25 cellular contexts compared by ENCODE assay signal in the genomic region with DNA sequence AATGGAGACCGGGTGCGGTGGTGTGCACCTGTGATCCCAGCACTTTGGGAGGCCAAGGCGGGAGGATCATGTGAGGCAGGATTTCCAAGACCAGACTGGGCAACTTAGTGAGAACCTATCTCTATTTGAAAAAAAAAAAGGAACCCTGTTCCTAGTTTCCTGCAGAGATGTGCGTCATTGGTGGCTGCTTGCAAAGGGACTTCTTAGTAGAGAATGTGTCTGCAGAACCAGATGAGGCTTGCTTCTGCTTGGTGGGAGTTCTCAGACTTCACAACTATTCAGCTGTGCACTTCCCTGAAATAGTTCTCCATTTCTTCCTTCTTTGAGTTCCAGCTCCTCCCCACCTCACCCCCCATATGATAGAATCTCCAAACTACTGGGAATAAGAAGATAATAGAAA. TPM values are rescaled to one million over a fixed set of nuclear protein-coding genes. Genes with fewer than 3 reads are reported as not detected.
DNase-seq lines count a peak whose midpoint lies in the region; ATAC-seq and TF ChIP-seq lines count a peak whose summit lies in the region.
"Had no signal": no experiment of that assay in that cellular context is flagged by ENCODE, and none has a peak within 500 bp of the region (broad histone marks: within the 10 kb centered on the region; RNA-seq: fewer than 3 reads in every experiment).

No MANE protein-coding gene starts in this region.

- H3K27ac ChIP-seq in heart right ventricle: no peak overlapping the region
- no peak overlapping the region for H3K27ac ChIP-seq in lung (ENCODE audit: low read depth in 1 of 2, low read length in 1 of 2)
- no peak overlapping the region for H3K27ac ChIP-seq in vagina
- H3K27ac ChIP-seq: A549, HL-60, SJSA1 had no signal

- no peak for TF ChIP-seq CTCF in heart right ventricle (IDR thresholded peaks at IDR 0.05)
- no peak for TF ChIP-seq CTCF in lung (IDR thresholded peaks at IDR 0.05; ENCODE audit: control extremely low read depth, extremely low read depth)
- TF ChIP-seq CTCF in omental fat pad (IDR thresholded peaks at IDR 0.05): no peak
- TF ChIP-seq CTCF in vagina (IDR thresholded peaks at IDR 0.05): no peak

- ATAC-seq in heart right ventricle (peak in 5 of 8 donors; percentile 24 to 61 (median 42)), left cardiac atrium (peak; percentile 47 to 60), lung (ENCODE audit: insufficient read depth, low FRiP score) (peak; percentile 27), omental fat pad (ENCODE audit: low FRiP score) (no peak)
- no peak for ATAC-seq in activated CD4-positive, alpha-beta T cell treated with anti-CD3 and anti-CD28 coated beads for 36 hours
- ATAC-seq: A549, HCT116, Panc1 had no signal

- CTCF ChIA-PET in activated CD4-positive, alpha-beta T cell treated with anti-CD3 and anti-CD28 coated beads for 36 hours (lab: Charles Lee): interaction anchor here (0.6 kb wide), 1 partner anchor 297 kb away, joined by 3 read pairs; no protein-coding TSS in a partner anchor

- DNase-seq in heart right ventricle (no peak), cardiac septum (ENCODE audit: low spot score) (no peak), left cardiac atrium (no peak), lung (ENCODE audit: low spot score) (no peak), omental fat pad (ENCODE audit: low spot score) (no peak), vagina (ENCODE audit: extremely low spot score in 2 of 2) (no peak)
- DNase-seq in activated CD4-positive, alpha-beta T cell treated with anti-CD3 and anti-CD28 coated beads for 36 hours: no peak
- DNase-seq: BE2C; CD4-positive, CD25-positive, alpha-beta regulatory T cell; COR-L47; DMS79; KBM-7; NCI-H1092 treated with DMSO at 0.1 percent for 48 hours; NCI-H146; NCI-H2029; NCI-H2171; NCI-H345; NCI-H524; NCI-H774; NK-92 treated with Interleukin-12 subunit alpha and Interleukin-12 subunit beta, amount 100 ng/mL, for 24 hours had no signal

- H3K27me3 ChIP-seq in heart right ventricle: no peaks in the 10 kb centered on the region
- no peaks in the 10 kb centered on the region for H3K27me3 ChIP-seq in lung (ENCODE audit: control insufficient read depth, insufficient read depth)
- H3K27me3 ChIP-seq in vagina: no peaks in the 10 kb centered on the region
- H3K27me3 ChIP-seq: BE2C, SJSA1 had no signal

- peaks cover 56% of the 10 kb centered on the region for H3K36me3 Mint-ChIP-seq in activated CD4-positive, alpha-beta T cell treated with anti-CD3 and anti-CD28 coated beads for 36 hours (ENCODE audit: low read depth)

- no peak overlapping the region for H3K4me3 Mint-ChIP-seq in activated CD4-positive, alpha-beta T cell treated with anti-CD3 and anti-CD28 coated beads for 36 hours
- H3K4me3 Mint-ChIP-seq: CD4-positive, CD25-positive, alpha-beta regulatory T cell had no signal

- WGBS in heart right ventricle, 2 donors: 85 to 94% methylated on average over 4 of the region's 4 CpGs
- WGBS in lung, 2 donors: 77 to 92% methylated on average over 4 of the region's 4 CpGs

- POLR2A ChIA-PET in activated CD4-positive, alpha-beta T cell treated with anti-CD3 and anti-CD28 coated beads for 36 hours (lab: Charles Lee): no interaction called here

- no peaks in the 10 kb centered on the region for H3K4me1 Mint-ChIP-seq in activated CD4-positive, alpha-beta T cell treated with anti-CD3 and anti-CD28 coated beads for 36 hours

- H3K36me3 ChIP-seq in heart right ventricle: peaks cover 0 to 98% (median 45%) of the 10 kb centered on the region in 9 donors
- H3K36me3 ChIP-seq in lung (ENCODE audit: control insufficient read depth in 2 of 2, insufficient read depth in 2 of 2, low read length in 2 of 2): peaks cover 11 to 36% of the 10 kb centered on the region in 2 donors
- H3K36me3 ChIP-seq in vagina: peaks cover 0 to 35% of the 10 kb centered on the region in 2 donors
- H3K36me3 ChIP-seq: BE2C had no signal

- H3K4me1 ChIP-seq in heart right ventricle (peaks cover 0 to 20% (median 0%) of the 10 kb centered on the region in 9 donors), lung (ENCODE audit: control insufficient read depth in 2 of 2, insufficient read depth in 2 of 2, low read length in 2 of 2) (peaks cover 0 to 7% of the 10 kb centered on the region in 2 donors), vagina (no peaks in the 10 kb centered on the region)
- H3K4me1 ChIP-seq: A549, BE2C, SJSA1 had no signal

- intact Hi-C loops in heart right ventricle (cut with DNase I) (loop anchor here in 1 of 10 donors (10.0 kb wide), 1 partner anchor 220 kb away; a partner anchor contains a TSS), cardiac septum (cut with DNase I) (no loop called here), left cardiac atrium (cut with DNase I) (no loop called here), vagina (cut with DNase I) (no loop called here)
- intact Hi-C loops in activated CD4-positive, alpha-beta T cell treated with anti-CD3 and anti-CD28 coated beads for 36 hours (cut with DNase I, micrococcal nuclease): no loop called here

- H3K9me3 Mint-ChIP-seq in activated CD4-positive, alpha-beta T cell treated with anti-CD3 and anti-CD28 coated beads for 36 hours (ENCODE audit: low read depth): no peaks in the 10 kb centered on the region
- H3K9me3 Mint-ChIP-seq: CD4-positive, CD25-positive, alpha-beta regulatory T cell had no signal

- TF ChIP-seq POLR2A in vagina (IDR thresholded peaks at IDR 0.05): no peak

- H3K27me3 Mint-ChIP-seq in activated CD4-positive, alpha-beta T cell treated with anti-CD3 and anti-CD28 coated beads for 36 hours: no peaks in the 10 kb centered on the region
- H3K27me3 Mint-ChIP-seq: CD4-positive, CD25-positive, alpha-beta regulatory T cell had no signal

- H3K4me3 ChIP-seq in heart right ventricle (no peak overlapping the region), lung (no peak overlapping the region), vagina (no peak overlapping the region)
- H3K4me3 ChIP-seq: A549, SJSA1 had no signal

- no peaks in the 10 kb centered on the region for H3K9me3 ChIP-seq in heart right ventricle
- no peaks in the 10 kb centered on the region for H3K9me3 ChIP-seq in lung (ENCODE audit: control insufficient read depth in 2 of 2, insufficient read depth in 1 of 2, low read length in 1 of 2)
- H3K9me3 ChIP-seq in vagina: no peaks in the 10 kb centered on the region
- H3K9me3 ChIP-seq: A549, BE2C, SJSA1 had no signal

- no peak overlapping the region for H3K27ac Mint-ChIP-seq in activated CD4-positive, alpha-beta T cell treated with anti-CD3 and anti-CD28 coated beads for 36 hours

RNA-seq across cellular contexts. Expression of a gene that starts 22.3 kb away (rescaled TPM):
- total RNA-seq in heart right ventricle (10 to 100 TPM; 15.1 to 45.3 (median 20.1) TPM), cardiac septum (19.1 TPM), left cardiac atrium (10 to 100 TPM; 19.0 to 24.1 TPM), lung (10 to 100 TPM; 25.5 to 33.9 TPM), omental fat pad (10 to 100 TPM; 22.1 to 37.1 (median 30.7) TPM), vagina (30.4 TPM)
- polyA plus RNA-seq in heart right ventricle (1 to 10 TPM; 7.0 to 7.3 TPM), lung (10 to 100 TPM in 1 of 2 donors, 1 to 10 TPM in 1; 9.3 to 11.7 TPM)
- total RNA-seq in activated CD4-positive, alpha-beta T cell treated with anti-CD3 and anti-CD28 coated beads for 36 hours: 10 to 100 TPM; 26.1 to 40.1 TPM

Comparison
In these comparisons a context has a peak if more than half of its experiments do, and no peak if none do; other contexts are left out.
1. ATAC-seq: peak in heart right ventricle (5 of 8), left cardiac atrium (2 of 2) and lung (single experiment); none in omental fat pad (single experiment) and activated CD4-positive, alpha-beta T cell treated with anti-CD3 and anti-CD28 coated beads for 36 hours (single experiment).